ENCODE assay signal across 26 cellular contexts in genomic region chr1:228076796-228077430, GRCh38. TPM values are rescaled to one million over a fixed set of nuclear protein-coding genes. Genes with fewer than 3 reads are reported as not detected.
DNase-seq lines count a peak whose midpoint lies in the region; ATAC-seq and TF ChIP-seq lines count a peak whose summit lies in the region.
"Had no signal": no experiment of that assay in that cellular context is flagged by ENCODE, and none has a peak within 500 bp of the region (broad histone marks: within the 10 kb centered on the region; RNA-seq: fewer than 3 reads in every experiment).

No MANE protein-coding gene starts in this region.

- no peak overlapping the region for H3K27ac ChIP-seq in right atrium auricular region
- H3K27ac ChIP-seq: esophagus muscularis mucosa, neutrophil, prostate gland had no signal

- no peak for TF ChIP-seq CTCF in right atrium auricular region (IDR thresholded peaks at IDR 0.05)

- DNase-seq in Right ventricle myocardium superior, result peak; percentile 30
- DNase-seq in right atrium auricular region (ENCODE audit: low spot score), result no peak
- peak; percentile 16 for DNase-seq in left cardiac atrium
- peak; percentile 76 for DNase-seq in posterior vena cava (ENCODE audit: low spot score)
- no peak for DNase-seq in amniotic stem cell (lab: John Stamatoyannopoulos, UW)
- no peak for DNase-seq in left lobe of liver (ENCODE audit: low spot score)
- DNase-seq: activated naive CD4-positive, alpha-beta T cell; BE2C; cerebellar nuclear complex; dermis blood vessel endothelial cell; DMS 273 treated with DMSO at 0.1 percent for 48 hours; foreskin fibroblast; HFFc6; IMR-90; NCI-H1436 treated with DMSO at 0.1 percent for 48 hours; NCI-H2081 treated with DMSO at 0.1 percent for 48 hours; NCI-H226; NCI-H526 treated with DMSO at 0.1 percent for 48 hours; SIG-M5; stimulated activated CD4-positive, alpha-beta T cell treated with anti-CD3 and anti-CD28 coated beads, Interleukin-15, amount 100 ng/mL, for 24 hours had no signal

- intact Hi-C loops in Right ventricle myocardium superior (cut with DNase I) (no loop called here), left cardiac atrium (cut with DNase I) (loop anchor here in 1 of 2 donors (10.0 kb wide), 1 partner anchor 312 kb away; no protein-coding TSS in a partner anchor), posterior vena cava (cut with DNase I) (no loop called here)

- H3K4me3 ChIP-seq in right atrium auricular region, result no peak overlapping the region
- H3K4me3 ChIP-seq: esophagus muscularis mucosa, GM23338, prostate gland had no signal

- H3K9me3 ChIP-seq in right atrium auricular region, result no peaks in the 10 kb centered on the region
- H3K9me3 ChIP-seq: BE2C, esophagus muscularis mucosa, neutrophil, prostate gland had no signal

- H3K36me3 ChIP-seq in right atrium auricular region, result no peaks in the 10 kb centered on the region
- H3K36me3 ChIP-seq: BE2C, esophagus muscularis mucosa, neutrophil, prostate gland had no signal

- H3K27me3 ChIP-seq in right atrium auricular region, result no peaks in the 10 kb centered on the region
- H3K27me3 ChIP-seq: BE2C had no signal

- H3K4me1 ChIP-seq in right atrium auricular region, result peaks cover 0 to 12% of the 10 kb centered on the region in 2 donors

- no peak for ATAC-seq in Right ventricle myocardium superior (ENCODE audit: poor library complexity)
- no peak for ATAC-seq in left cardiac atrium
- no peak for ATAC-seq in left lobe of liver
- ATAC-seq in GM19328 (IDR thresholded peaks at IDR 0.05; ENCODE audit: unreplicated experiment), result no peak
- ATAC-seq: GM23338; stimulated activated effector memory CD8-positive, alpha-beta T cell treated with anti-CD3 and anti-CD28 coated beads, Interleukin-12 subunit alpha, Interleukin-12 subunit beta, amount 100 ng/mL, for 72 hours had no signal

RNA-seq across cellular contexts. Expression of gene ARF1, which starts 5.6 kb away (rescaled TPM):
- total RNA-seq in Right ventricle myocardium superior, result 251 TPM
- 100 to 1,000 TPM; 375 to 422 TPM for total RNA-seq in right atrium auricular region
- 100 to 1,000 TPM; 295 to 397 TPM for total RNA-seq in left cardiac atrium
- total RNA-seq in posterior vena cava, result 100 to 1,000 TPM; 300 to 342 TPM
- total RNA-seq in left lobe of liver, result 172 TPM

RNA-seq across cellular contexts. Expression of gene C1orf35, which starts 26.2 kb away (rescaled TPM):
- 7.3 TPM for total RNA-seq in Right ventricle myocardium superior
- total RNA-seq in right atrium auricular region, result 1 to 10 TPM; 4.5 to 4.9 TPM
- 1 to 10 TPM; 7.7 to 8.0 TPM for total RNA-seq in left cardiac atrium
- total RNA-seq in posterior vena cava, result 1 to 10 TPM; 7.8 to 8.0 TPM
- 6.9 TPM for total RNA-seq in left lobe of liver

RNA-seq across cellular contexts. Expression of gene MRPL55, which starts 32.2 kb away (rescaled TPM):
- total RNA-seq in Right ventricle myocardium superior, result 65.6 TPM
- total RNA-seq in right atrium auricular region, result 10 to 100 TPM; 76.6 to 81.2 TPM
- total RNA-seq in left cardiac atrium, result 10 to 100 TPM; 43.5 to 48.9 TPM
- total RNA-seq in posterior vena cava, result 10 to 100 TPM; 30.0 to 30.9 TPM
- total RNA-seq in left lobe of liver, result 38.0 TPM

Comparison
In these comparisons a context has a peak if more than half of its experiments do, and no peak if none do; other contexts are left out.
1. DNase-seq: peak in Right ventricle myocardium superior (single experiment), left cardiac atrium (single experiment) and posterior vena cava (single experiment); none in right atrium auricular region (single experiment), amniotic stem cell (single experiment) and left lobe of liver (single experiment).